ENCODE assay signal across 22 cellular contexts in genomic region chr12:81332054-81332453, GRCh38.
A peak's percentile ranks its signal among the peaks of the same experiment; 100 is the strongest.
DNase-seq lines count a peak whose midpoint lies in the region; ATAC-seq and TF ChIP-seq lines count a peak whose summit lies in the region.
"Had no signal": no experiment of that assay in that cellular context is flagged by ENCODE, and none has a peak within 500 bp of the region (broad histone marks: within the 10 kb centered on the region; RNA-seq: fewer than 3 reads in every experiment).

No MANE protein-coding gene starts in this region.

- no peak for ATAC-seq in SK-N-SH treated with all-trans-retinoic acid at 6 μM for 48 hours
- ATAC-seq in Right ventricle myocardium superior (ENCODE audit: poor library complexity): no peak
- no peak for ATAC-seq in left cardiac atrium
- ATAC-seq: A549; esophagus mucosa; natural killer cell treated with Interleukin-12 subunit alpha and Interleukin-12 subunit beta and Interleukin-15 and Interleukin-18, amount 100 ng/mL, for 72 hours; PC-3; sciatic nerve had no signal

- H3K27ac ChIP-seq in cingulate gyrus (ENCODE audit: low read depth, low read length): peak overlapping the region; percentile 83
- H3K27ac ChIP-seq in temporal lobe (ENCODE audit: low read depth, low read length): peak overlapping the region; percentile 82
- H3K27ac ChIP-seq: A549, parathyroid adenoma, suprapubic skin, VCaP had no signal

- intact Hi-C loops in Right ventricle myocardium superior (cut with DNase I) (no loop called here), left cardiac atrium (cut with DNase I) (no loop called here)

- DNase-seq in NCI-H510A treated with DMSO at 0.1 percent for 48 hours (lab: John Stamatoyannopoulos, UW): peak; percentile 14
- no peak for DNase-seq in NCI-H510A (lab: John Stamatoyannopoulos, UW)
- peak; percentile 52 for DNase-seq in NCI-H82 (lab: John Stamatoyannopoulos, UW)
- no peak for DNase-seq in Right ventricle myocardium superior
- no peak for DNase-seq in left cardiac atrium
- DNase-seq: activated CD4-positive, alpha-beta T cell treated with anti-CD3 and anti-CD28 coated beads, Interleukin-2, amount 50 U/mL, for 48 hours; amniotic stem cell; Calu3; central memory CD4-positive, alpha-beta T cell; effector CD8-positive, alpha-beta T cell; NCI-H1436 treated with DMSO at 0.1 percent for 48 hours; PC-3 had no signal

TF ChIP-seq in SK-N-SH treated with all-trans-retinoic acid at 6 μM for 48 hours, 23 proteins besides CTCF, POLR2A, EP300 and RAD21:
- TF ChIP-seq ESRRG (CRISPR knock-in tag; IDR thresholded peaks at IDR 0.05) (no peak), ZFP3 (CRISPR knock-in tag; IDR thresholded peaks at IDR 0.05) (no peak), ISL1 (CRISPR knock-in tag; IDR thresholded peaks at IDR 0.05) (no peak), OSR1 (CRISPR knock-in tag; IDR thresholded peaks at IDR 0.05) (no peak), ZNF8 (CRISPR knock-in tag; IDR thresholded peaks at IDR 0.05) (no peak), RARB (CRISPR knock-in tag; IDR thresholded peaks at IDR 0.05) (no peak), TSHZ2 (CRISPR knock-in tag; IDR thresholded peaks at IDR 0.05) (no peak), ZNF70 (CRISPR knock-in tag; IDR thresholded peaks at IDR 0.05) (no peak), GLIS3 (CRISPR knock-in tag; IDR thresholded peaks at IDR 0.05) (no peak), CSDC2 (CRISPR knock-in tag; IDR thresholded peaks at IDR 0.05) (no peak), BACH2 (CRISPR knock-in tag; IDR thresholded peaks at IDR 0.05; ENCODE audit: borderline replicate concordance) (no peak), CREB5 (CRISPR knock-in tag; IDR thresholded peaks at IDR 0.05; ENCODE audit: low read depth) (no peak), ZC3H10 (CRISPR knock-in tag; IDR thresholded peaks at IDR 0.05) (no peak), PPARA (CRISPR knock-in tag; IDR thresholded peaks at IDR 0.05; ENCODE audit: borderline replicate concordance) (no peak), TOX (CRISPR knock-in tag; IDR thresholded peaks at IDR 0.05; ENCODE audit: borderline replicate concordance) (no peak), SNAI2 (CRISPR knock-in tag; IDR thresholded peaks at IDR 0.05) (no peak), TCF4 (CRISPR knock-in tag; IDR thresholded peaks at IDR 0.05; ENCODE audit: borderline replicate concordance) (no peak)
- TF ChIP-seq, protein P1, sequence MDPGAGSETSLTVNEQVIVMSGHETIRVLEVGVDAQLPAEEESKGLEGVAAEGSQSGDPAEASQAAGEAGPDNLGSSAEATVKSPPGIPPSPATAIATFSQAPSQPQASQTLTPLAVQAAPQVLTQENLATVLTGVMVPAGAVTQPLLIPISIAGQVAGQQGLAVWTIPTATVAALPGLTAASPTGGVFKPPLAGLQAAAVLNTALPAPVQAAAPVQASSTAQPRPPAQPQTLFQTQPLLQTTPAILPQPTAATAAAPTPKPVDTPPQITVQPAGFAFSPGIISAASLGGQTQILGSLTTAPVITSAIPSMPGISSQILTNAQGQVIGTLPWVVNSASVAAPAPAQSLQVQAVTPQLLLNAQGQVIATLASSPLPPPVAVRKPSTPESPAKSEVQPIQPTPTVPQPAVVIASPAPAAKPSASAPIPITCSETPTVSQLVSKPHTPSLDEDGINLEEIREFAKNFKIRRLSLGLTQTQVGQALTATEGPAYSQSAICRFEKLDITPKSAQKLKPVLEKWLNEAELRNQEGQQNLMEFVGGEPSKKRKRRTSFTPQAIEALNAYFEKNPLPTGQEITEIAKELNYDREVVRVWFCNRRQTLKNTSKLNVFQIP (CRISPR knock-in tag; IDR thresholded peaks at IDR 0.05; ENCODE audit: borderline replicate concordance, low read depth): no peak
- TF ChIP-seq, protein P2, sequence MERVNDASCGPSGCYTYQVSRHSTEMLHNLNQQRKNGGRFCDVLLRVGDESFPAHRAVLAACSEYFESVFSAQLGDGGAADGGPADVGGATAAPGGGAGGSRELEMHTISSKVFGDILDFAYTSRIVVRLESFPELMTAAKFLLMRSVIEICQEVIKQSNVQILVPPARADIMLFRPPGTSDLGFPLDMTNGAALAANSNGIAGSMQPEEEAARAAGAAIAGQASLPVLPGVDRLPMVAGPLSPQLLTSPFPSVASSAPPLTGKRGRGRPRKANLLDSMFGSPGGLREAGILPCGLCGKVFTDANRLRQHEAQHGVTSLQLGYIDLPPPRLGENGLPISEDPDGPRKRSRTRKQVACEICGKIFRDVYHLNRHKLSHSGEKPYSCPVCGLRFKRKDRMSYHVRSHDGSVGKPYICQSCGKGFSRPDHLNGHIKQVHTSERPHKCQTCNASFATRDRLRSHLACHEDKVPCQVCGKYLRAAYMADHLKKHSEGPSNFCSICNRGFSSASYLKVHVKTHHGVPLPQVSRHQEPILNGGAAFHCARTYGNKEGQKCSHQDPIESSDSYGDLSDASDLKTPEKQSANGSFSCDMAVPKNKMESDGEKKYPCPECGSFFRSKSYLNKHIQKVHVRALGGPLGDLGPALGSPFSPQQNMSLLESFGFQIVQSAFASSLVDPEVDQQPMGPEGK (CRISPR knock-in tag; IDR thresholded peaks at IDR 0.05; ENCODE audit: borderline replicate concordance): no peak
- TF ChIP-seq, protein P3, sequence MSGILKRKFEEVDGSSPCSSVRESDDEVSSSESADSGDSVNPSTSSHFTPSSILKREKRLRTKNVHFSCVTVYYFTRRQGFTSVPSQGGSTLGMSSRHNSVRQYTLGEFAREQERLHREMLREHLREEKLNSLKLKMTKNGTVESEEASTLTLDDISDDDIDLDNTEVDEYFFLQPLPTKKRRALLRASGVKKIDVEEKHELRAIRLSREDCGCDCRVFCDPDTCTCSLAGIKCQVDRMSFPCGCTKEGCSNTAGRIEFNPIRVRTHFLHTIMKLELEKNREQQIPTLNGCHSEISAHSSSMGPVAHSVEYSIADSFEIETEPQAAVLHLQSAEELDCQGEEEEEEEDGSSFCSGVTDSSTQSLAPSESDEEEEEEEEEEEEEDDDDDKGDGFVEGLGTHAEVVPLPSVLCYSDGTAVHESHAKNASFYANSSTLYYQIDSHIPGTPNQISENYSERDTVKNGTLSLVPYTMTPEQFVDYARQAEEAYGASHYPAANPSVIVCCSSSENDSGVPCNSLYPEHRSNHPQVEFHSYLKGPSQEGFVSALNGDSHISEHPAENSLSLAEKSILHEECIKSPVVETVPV (CRISPR knock-in tag; IDR thresholded peaks at IDR 0.05): no peak

Comparison
In these comparisons a context has a peak if more than half of its experiments do, and no peak if none do; other contexts are left out.
1. DNase-seq: peak in NCI-H510A treated with DMSO at 0.1 percent for 48 hours (single experiment) and NCI-H82 (single experiment); none in NCI-H510A (single experiment), Right ventricle myocardium superior (single experiment) and left cardiac atrium (single experiment).